In the genomic region with DNA sequence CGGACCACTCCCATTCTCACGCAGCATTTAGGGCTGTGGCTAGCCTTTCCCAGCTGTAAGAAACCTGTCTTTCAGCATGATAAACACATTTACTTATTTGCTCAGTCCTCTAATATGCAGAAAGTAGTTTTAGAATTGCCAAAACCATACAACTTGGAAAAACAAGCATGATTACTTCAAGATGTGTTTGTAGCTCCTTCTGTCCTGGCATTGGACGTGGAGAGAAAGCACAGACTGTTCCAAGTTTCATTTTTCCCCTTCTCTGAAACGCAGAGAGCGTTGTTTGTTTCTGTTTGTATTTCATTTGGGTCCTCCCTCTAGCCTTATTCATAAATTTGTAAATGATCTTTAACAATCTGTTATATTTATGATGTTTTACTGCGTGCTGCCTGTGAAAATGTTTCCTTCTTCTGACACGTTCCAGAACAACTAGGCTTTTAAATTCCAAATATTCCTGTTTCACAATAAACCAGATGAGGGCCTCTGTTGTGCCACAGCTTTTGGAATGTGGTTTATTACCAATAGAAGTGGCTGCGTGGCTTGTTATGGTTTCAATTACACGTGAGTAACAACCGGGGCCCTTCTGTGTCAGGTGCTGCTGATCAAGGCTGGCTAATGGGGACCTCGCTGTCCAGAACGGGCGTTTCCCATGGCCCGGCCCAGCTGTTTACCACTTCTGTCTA, we compare ENCODE assay signal across 19 cellular contexts. TPM values are rescaled to one million over a fixed set of nuclear protein-coding genes. Genes with fewer than 3 reads are reported as not detected.
DNase-seq lines count a peak whose midpoint lies in the region; ATAC-seq and TF ChIP-seq lines count a peak whose summit lies in the region.
"Had no signal": no experiment of that assay in that cellular context is flagged by ENCODE, and none has a peak within 500 bp of the region (broad histone marks: within the 10 kb centered on the region; RNA-seq: fewer than 3 reads in every experiment).

No MANE protein-coding gene starts in this region.

- no peak overlapping the region for H3K4me3 Mint-ChIP-seq in activated CD8-positive, alpha-beta T cell treated with anti-CD3 and anti-CD28 coated beads for 36 hours
- no peak overlapping the region for H3K4me3 Mint-ChIP-seq in stimulated activated naive CD8-positive, alpha-beta T cell treated with anti-CD3 and anti-CD28 coated beads, Interleukin-15, amount 100 ng/mL, for 72 hours
- H3K4me3 Mint-ChIP-seq in activated T-cell treated with anti-CD3 and anti-CD28 coated beads, Interleukin-2, amount 50 U/mL, for 4 hours: no peak overlapping the region
- H3K4me3 Mint-ChIP-seq: activated naive CD8-positive, alpha-beta T cell; CD4-positive, CD25-positive, alpha-beta regulatory T cell; WTC11 had no signal

- peaks cover 0 to 6% of the 10 kb centered on the region in 2 donors for H3K4me1 ChIP-seq in gastrocnemius medialis

- DNase-seq in AG20443 (ENCODE audit: low spot score): peak; percentile 82
- DNase-seq in MG63: no peak
- DNase-seq in fibroblast of the aortic adventitia (ENCODE audit: low read depth): peak; percentile 70
- DNase-seq in gastrocnemius medialis: peak in 1 of 2 donors; percentile 46
- no peak for DNase-seq in activated CD8-positive, alpha-beta T cell treated with anti-CD3 and anti-CD28 coated beads for 36 hours
- no peak for DNase-seq in amygdala (lab: John Stamatoyannopoulos, UW)
- no peak for DNase-seq in stimulated activated naive CD8-positive, alpha-beta T cell treated with anti-CD3 and anti-CD28 coated beads, Interleukin-15, amount 100 ng/mL, for 72 hours
- no peak for DNase-seq in activated T-cell treated with anti-CD3 and anti-CD28 coated beads, Interleukin-2, amount 50 U/mL, for 4 hours
- DNase-seq: activated CD8-positive, alpha-beta memory T cell treated with anti-CD3 and anti-CD28 coated beads, Interleukin-2, amount 50 U/mL, for 4 hours; CD4-positive, CD25-positive, alpha-beta regulatory T cell; cerebellar nuclear complex; erythroblast; mesendoderm; MV-4-11; NCI-H2227 treated with DMSO at 0.1 percent for 48 hours; occipital lobe; stimulated activated CD4-positive, alpha-beta T cell treated with anti-CD3 and anti-CD28 coated beads, Interleukin-1b, Interleukin-23, amount 100 ng/mL, for 48 hours had no signal

- CTCF ChIA-PET in activated CD8-positive, alpha-beta T cell treated with anti-CD3 and anti-CD28 coated beads for 36 hours (lab: Charles Lee): no interaction called here

- no peak overlapping the region for H3K27ac Mint-ChIP-seq in activated CD8-positive, alpha-beta T cell treated with anti-CD3 and anti-CD28 coated beads for 36 hours
- no peak overlapping the region for H3K27ac Mint-ChIP-seq in stimulated activated naive CD8-positive, alpha-beta T cell treated with anti-CD3 and anti-CD28 coated beads, Interleukin-15, amount 100 ng/mL, for 72 hours
- H3K27ac Mint-ChIP-seq: activated naive CD8-positive, alpha-beta T cell; CD4-positive, CD25-positive, alpha-beta regulatory T cell; WTC11 had no signal

- peaks cover 5% of the 10 kb centered on the region for H3K36me3 Mint-ChIP-seq in activated CD8-positive, alpha-beta T cell treated with anti-CD3 and anti-CD28 coated beads for 36 hours (ENCODE audit: low read depth)
- peaks cover 4% of the 10 kb centered on the region for H3K36me3 Mint-ChIP-seq in activated T-cell treated with anti-CD3 and anti-CD28 coated beads, Interleukin-2, amount 50 U/mL, for 4 hours (ENCODE audit: insufficient read depth)

- H3K9me3 Mint-ChIP-seq in activated CD8-positive, alpha-beta T cell treated with anti-CD3 and anti-CD28 coated beads for 36 hours: peaks cover 5% of the 10 kb centered on the region
- peaks cover 6% of the 10 kb centered on the region in 2 donors for H3K9me3 Mint-ChIP-seq in stimulated activated naive CD8-positive, alpha-beta T cell treated with anti-CD3 and anti-CD28 coated beads, Interleukin-15, amount 100 ng/mL, for 72 hours
- peaks cover 3% of the 10 kb centered on the region for H3K9me3 Mint-ChIP-seq in activated T-cell treated with anti-CD3 and anti-CD28 coated beads, Interleukin-2, amount 50 U/mL, for 4 hours

- POLR2A ChIA-PET in activated CD8-positive, alpha-beta T cell treated with anti-CD3 and anti-CD28 coated beads for 36 hours (lab: Charles Lee): no interaction called here

- TF ChIP-seq CTCF in fibroblast of the aortic adventitia (IDR thresholded peaks at IDR 0.05; ENCODE audit: insufficient read depth, low read length) (no peak), gastrocnemius medialis (IDR thresholded peaks at IDR 0.05 in 4 of 5, conservative IDR thresholded peaks at IDR 0.05 in 1 of 5) (no peak)
- no peak for TF ChIP-seq CTCF in activated CD8-positive, alpha-beta T cell treated with anti-CD3 and anti-CD28 coated beads for 36 hours (IDR thresholded peaks at IDR 0.05)

- no peaks in the 10 kb centered on the region for H3K27me3 ChIP-seq in MG63
- H3K27me3 ChIP-seq in gastrocnemius medialis: no peaks in the 10 kb centered on the region

- H3K9me3 ChIP-seq in MG63: no peaks in the 10 kb centered on the region
- no peaks in the 10 kb centered on the region for H3K9me3 ChIP-seq in gastrocnemius medialis

- intact Hi-C loops in gastrocnemius medialis (cut with DNase I; ENCODE audit: low total_unique reads): no loop called here
- intact Hi-C loops in activated CD8-positive, alpha-beta T cell treated with anti-CD3 and anti-CD28 coated beads for 36 hours (cut with micrococcal nuclease): no loop called here

- H3K4me3 ChIP-seq in MG63: 0 out of 2 replicates have a peak overlapping the region, but pooled peaks have one; percentile 11
- H3K4me3 ChIP-seq in fibroblast of the aortic adventitia (ENCODE audit: low read depth, low read length): peak overlapping the region; percentile 36
- H3K4me3 ChIP-seq in gastrocnemius medialis: peak overlapping the region in 1 of 4 donors; percentile 11

- peak overlapping the region; percentile 45 to 69 (median 59) for H3K27ac ChIP-seq in gastrocnemius medialis

- no peaks in the 10 kb centered on the region for H3K4me1 Mint-ChIP-seq in activated CD8-positive, alpha-beta T cell treated with anti-CD3 and anti-CD28 coated beads for 36 hours (ENCODE audit: low read depth)
- no peaks in the 10 kb centered on the region for H3K4me1 Mint-ChIP-seq in stimulated activated naive CD8-positive, alpha-beta T cell treated with anti-CD3 and anti-CD28 coated beads, Interleukin-15, amount 100 ng/mL, for 72 hours
- H3K4me1 Mint-ChIP-seq in activated T-cell treated with anti-CD3 and anti-CD28 coated beads, Interleukin-2, amount 50 U/mL, for 4 hours (ENCODE audit: low read depth): no peaks in the 10 kb centered on the region
- H3K4me1 Mint-ChIP-seq: CD4-positive, CD25-positive, alpha-beta regulatory T cell; WTC11 had no signal

- peak; percentile 78 to 80 for ATAC-seq in gastrocnemius medialis
- no peak for ATAC-seq in activated CD8-positive, alpha-beta T cell treated with anti-CD3 and anti-CD28 coated beads for 36 hours
- no peak for ATAC-seq in stimulated activated naive CD8-positive, alpha-beta T cell treated with anti-CD3 and anti-CD28 coated beads, Interleukin-15, amount 100 ng/mL, for 72 hours
- ATAC-seq in activated T-cell treated with anti-CD3 and anti-CD28 coated beads, Interleukin-2, amount 50 U/mL, for 4 hours: no peak

- H3K36me3 ChIP-seq in MG63 (no peaks in the 10 kb centered on the region), gastrocnemius medialis (no peaks in the 10 kb centered on the region)

- H3K27me3 Mint-ChIP-seq in activated CD8-positive, alpha-beta T cell treated with anti-CD3 and anti-CD28 coated beads for 36 hours: no peaks in the 10 kb centered on the region
- H3K27me3 Mint-ChIP-seq in stimulated activated naive CD8-positive, alpha-beta T cell treated with anti-CD3 and anti-CD28 coated beads, Interleukin-15, amount 100 ng/mL, for 72 hours: no peaks in the 10 kb centered on the region
- peaks cover 5% of the 10 kb centered on the region for H3K27me3 Mint-ChIP-seq in activated T-cell treated with anti-CD3 and anti-CD28 coated beads, Interleukin-2, amount 50 U/mL, for 4 hours (ENCODE audit: low read depth)
- H3K27me3 Mint-ChIP-seq: activated naive CD8-positive, alpha-beta T cell; CD4-positive, CD25-positive, alpha-beta regulatory T cell had no signal

- TF ChIP-seq POLR2A in gastrocnemius medialis (IDR thresholded peaks at IDR 0.05): no peak

- in situ Hi-C loops in gastrocnemius medialis (cut with MboI; ENCODE audit: low sequenced_read_pairs in 4 of 4): no loop called here

RNA-seq across cellular contexts. Expression of gene MNX1, which starts 26.1 kb away (rescaled TPM):
- total RNA-seq in MG63 (2014; rRNA removed; shearing (Covaris generic); ENCODE audit: low replicate concordance): 0.32 TPM in 1 of 2 replicates, not detected in the other
- total RNA-seq in fibroblast of the aortic adventitia (ENCODE audit: low replicate concordance) (not detected in 2 replicates), gastrocnemius medialis (under 1 TPM in 2 of 4 donors, not detected in 2; 0.16 to 0.20 TPM)
- not detected for total RNA-seq in activated CD8-positive, alpha-beta T cell treated with anti-CD3 and anti-CD28 coated beads for 36 hours
- not detected for total RNA-seq in activated T-cell treated with anti-CD3 and anti-CD28 coated beads, Interleukin-2, amount 50 U/mL, for 4 hours
- total RNA-seq: occipital lobe had no signal

RNA-seq across cellular contexts. Expression of gene NOM1, which starts 34.8 kb away (rescaled TPM):
- 1.9 and 5.6 TPM in 2 replicates for total RNA-seq in MG63 (2014; rRNA removed; shearing (Covaris generic); ENCODE audit: low replicate concordance)
- total RNA-seq in fibroblast of the aortic adventitia (ENCODE audit: low replicate concordance) (10.8 TPM in 2 replicates), gastrocnemius medialis (10 to 100 TPM; 12.9 to 18.0 (median 14.3) TPM)
- total RNA-seq in activated CD8-positive, alpha-beta T cell treated with anti-CD3 and anti-CD28 coated beads for 36 hours: 10 to 100 TPM; 32.4 to 34.0 TPM
- 10 to 100 TPM; 46.3 to 49.3 (median 47.4) TPM for total RNA-seq in activated T-cell treated with anti-CD3 and anti-CD28 coated beads, Interleukin-2, amount 50 U/mL, for 4 hours

Comparison
In these comparisons a context has a peak if more than half of its experiments do, and no peak if none do; other contexts are left out.
1. DNase-seq: peak in AG20443 (single experiment) and fibroblast of the aortic adventitia (single experiment); none in MG63 (single experiment), activated CD8-positive, alpha-beta T cell treated with anti-CD3 and anti-CD28 coated beads for 36 hours (single experiment), amygdala (0 of 56), stimulated activated naive CD8-positive, alpha-beta T cell treated with anti-CD3 and anti-CD28 coated beads, Interleukin-15, amount 100 ng/mL, for 72 hours (0 of 2) and activated T-cell treated with anti-CD3 and anti-CD28 coated beads, Interleukin-2, amount 50 U/mL, for 4 hours (single experiment).
2. ATAC-seq: peak in gastrocnemius medialis (2 of 2); none in activated CD8-positive, alpha-beta T cell treated with anti-CD3 and anti-CD28 coated beads for 36 hours (single experiment), stimulated activated naive CD8-positive, alpha-beta T cell treated with anti-CD3 and anti-CD28 coated beads, Interleukin-15, amount 100 ng/mL, for 72 hours (single experiment) and activated T-cell treated with anti-CD3 and anti-CD28 coated beads, Interleukin-2, amount 50 U/mL, for 4 hours (0 of 2).